Comparison of ENCODE assay signal across 8 cellular contexts in the genomic region with DNA sequence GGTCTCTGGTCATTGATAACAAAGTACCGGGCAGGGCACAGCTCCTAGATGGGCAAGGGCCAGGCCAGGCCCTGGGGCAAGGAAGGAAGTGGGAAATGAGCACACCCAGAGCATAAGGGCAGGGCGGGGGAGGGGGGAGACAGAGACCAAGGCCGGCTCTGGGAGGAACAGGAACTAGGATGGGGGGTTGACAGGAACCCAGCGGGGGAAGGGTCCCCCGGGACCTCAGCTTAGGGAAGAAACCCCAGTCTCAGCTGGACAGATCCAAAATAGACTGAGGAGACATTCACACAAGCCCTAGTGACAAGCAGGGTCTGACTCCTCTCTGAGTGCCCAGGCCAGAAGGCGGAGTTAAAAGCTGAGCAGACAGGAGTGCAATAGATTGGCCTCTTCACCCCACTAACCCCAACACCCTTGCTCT. TPM values are rescaled to one million over a fixed set of nuclear protein-coding genes. Genes with fewer than 3 reads are reported as not detected.
A peak's percentile ranks its signal among the peaks of the same experiment; 100 is the strongest.
DNase-seq lines count a peak whose midpoint lies in the region; ATAC-seq, FAIRE-seq and TF ChIP-seq lines count a peak whose summit lies in the region.

No MANE protein-coding gene starts in this region.

- peak overlapping the region; percentile 98 for H3K27ac Mint-ChIP-seq in astrocyte (ENCODE audit: unreplicated experiment)

- TF ChIP-seq CTCF in OCI-LY3 (IDR thresholded peaks at IDR 0.05; ENCODE audit: low read depth, low read length) (no peak), astrocyte (IDR thresholded peaks at IDR 0.05; ENCODE audit: insufficient read depth, low read depth, low read length) (no peak)

- no peaks in the 10 kb centered on the region for H3K36me3 Mint-ChIP-seq in astrocyte (ENCODE audit: low read depth, unreplicated experiment)

- H3K36me3 ChIP-seq in OCI-LY3 (replicated peaks; ENCODE audit: low read depth, low read length) (no peaks in the 10 kb centered on the region), astrocyte (ENCODE audit: insufficient read depth, low read length) (no peaks in the 10 kb centered on the region)

- ATAC-seq in HG03159 (IDR thresholded peaks at IDR 0.05; ENCODE audit: unreplicated experiment): no peak

- H3K4me2 ChIP-seq in OCI-LY3 (ENCODE audit: low read length) (peak overlapping the region; percentile 98), astrocyte (ENCODE audit: low read length) (peak overlapping the region; percentile 97)

- peak overlapping the region; percentile 99 for H3K4me3 ChIP-seq in OCI-LY3 (ENCODE audit: low read length)
- H3K4me3 ChIP-seq in astrocyte (ENCODE audit: insufficient read depth, low read depth, low read length): peak overlapping the region; percentile 94

- H3K9me3 Mint-ChIP-seq in astrocyte (ENCODE audit: unreplicated experiment): no peaks in the 10 kb centered on the region

- H4K20me1 ChIP-seq in OCI-LY3 (ENCODE audit: insufficient read depth, low read length) (0 out of 2 replicates have a peak, but pooled peaks cover 5% of the 10 kb centered on the region), astrocyte (ENCODE audit: insufficient read depth, low read length) (peaks cover 13% of the 10 kb centered on the region)

- H3K4me1 ChIP-seq in OCI-LY3 (ENCODE audit: low read length) (peaks cover 43% of the 10 kb centered on the region), astrocyte (ENCODE audit: insufficient read depth, low read length) (peaks cover 49% of the 10 kb centered on the region)

- H2AFZ ChIP-seq in OCI-LY3 (ENCODE audit: low read depth, low read length): 0 out of 2 replicates have a peak overlapping the region, but pooled peaks have one; percentile 25
- H2AFZ ChIP-seq in astrocyte (ENCODE audit: low read depth, low read length): peak overlapping the region; percentile 32

- H3K9me3 ChIP-seq in OCI-LY3 (ENCODE audit: insufficient read depth, low read length): no peaks in the 10 kb centered on the region
- no peaks in the 10 kb centered on the region for H3K9me3 ChIP-seq in astrocyte (ENCODE audit: insufficient read depth, low read depth, low read length)

- H3K27ac ChIP-seq in OCI-LY3 (ENCODE audit: low read length) (peak overlapping the region; percentile 85), astrocyte (ENCODE audit: low read depth, low read length) (peak overlapping the region; percentile 90)

- peaks cover 17% of the 10 kb centered on the region for H3K79me2 ChIP-seq in OCI-LY3 (ENCODE audit: low read length)
- H3K79me2 ChIP-seq in astrocyte (ENCODE audit: insufficient read depth, low read length): peaks cover 44% of the 10 kb centered on the region

- no peaks in the 10 kb centered on the region for H3K27me3 Mint-ChIP-seq in astrocyte (ENCODE audit: low read depth, unreplicated experiment)

- H3K9ac ChIP-seq in OCI-LY3 (ENCODE audit: low read length) (peak overlapping the region; percentile 91), astrocyte (ENCODE audit: low read length) (peak overlapping the region; percentile 86)

- no peaks in the 10 kb centered on the region for H3K27me3 ChIP-seq in OCI-LY3 (ENCODE audit: low read depth, low read length)
- H3K27me3 ChIP-seq in astrocyte (ENCODE audit: insufficient read depth, low read length): no peaks in the 10 kb centered on the region

- peak; percentile 22 for DNase-seq in NCI-H146 (lab: John Stamatoyannopoulos, UW)
- DNase-seq in NCI-H146 treated with DMSO at 0.1 percent for 48 hours (lab: John Stamatoyannopoulos, UW; ENCODE audit: unreplicated experiment): no peak
- peak; percentile 10 for DNase-seq in astrocyte (ENCODE audit: low read depth)
- DNase-seq in hypothalamus (lab: John Stamatoyannopoulos, UW): peak in 29 of 51 donors; percentile 5 to 52 (median 28)
- peak; percentile 62 for DNase-seq in retina
- no peak for DNase-seq in NCI-H1105 treated with DMSO at 0.1 percent for 48 hours (lab: John Stamatoyannopoulos, UW)

- peak overlapping the region; percentile 95 for H3K4me3 Mint-ChIP-seq in astrocyte (ENCODE audit: unreplicated experiment)

- peaks cover 23% of the 10 kb centered on the region for H3K4me1 Mint-ChIP-seq in astrocyte (ENCODE audit: low read depth, unreplicated experiment)

- no peak for FAIRE-seq in astrocyte (lab: Jason Lieb, UNC)

RNA-seq across cellular contexts. Expression of gene ATOSB, which starts 0.7 kb away (rescaled TPM):
- 68.9 and 76.9 TPM in 2 replicates for total RNA-seq in astrocyte

RNA-seq across cellular contexts. Expression of gene STOML2, which starts 12.0 kb away (rescaled TPM):
- 83.1 and 85.1 TPM in 2 replicates for total RNA-seq in astrocyte

RNA-seq across cellular contexts. Expression of gene PIGO, which starts 18.5 kb away (rescaled TPM):
- 19.7 and 20.8 TPM in 2 replicates for total RNA-seq in astrocyte

RNA-seq across cellular contexts. Expression of gene FANCG, which starts 35.2 kb away (rescaled TPM):
- 11.0 and 14.1 TPM in 2 replicates for total RNA-seq in astrocyte

RNA-seq across cellular contexts. Expression of gene VCP, which starts 42.5 kb away (rescaled TPM):
- 366 and 390 TPM in 2 replicates for total RNA-seq in astrocyte

Comparison
In these comparisons a context has a peak if more than half of its experiments do, and no peak if none do; other contexts are left out.
1. DNase-seq: peak in NCI-H146 (single experiment), astrocyte (single experiment), hypothalamus (29 of 51) and retina (single experiment); none in NCI-H146 treated with DMSO at 0.1 percent for 48 hours (single experiment) and NCI-H1105 treated with DMSO at 0.1 percent for 48 hours (single experiment).